Comparison of ENCODE assay signal across 22 cellular contexts in the genomic region with DNA sequence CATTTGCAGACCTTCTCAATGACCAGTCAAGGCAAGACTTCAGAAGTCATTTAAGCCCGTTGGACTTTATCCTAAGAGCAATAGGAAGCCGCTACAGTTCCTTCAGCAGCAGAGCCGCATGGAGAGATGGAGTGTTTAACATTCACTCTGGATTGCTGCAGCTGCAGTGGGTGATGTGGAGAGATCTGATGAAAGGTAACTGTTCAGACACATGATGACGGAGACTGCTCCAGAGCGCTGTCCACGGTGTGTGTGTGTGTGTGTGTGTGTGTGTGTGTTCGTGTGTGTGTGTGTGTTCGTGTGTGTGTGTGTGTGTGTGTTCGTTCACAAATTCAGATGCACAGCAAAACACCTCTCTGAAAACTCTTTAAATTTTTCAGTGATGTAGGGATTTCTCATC.
"Had no signal": no experiment of that assay in that cellular context is flagged by ENCODE, and none has a peak within 500 bp of the region (broad histone marks: within the 10 kb centered on the region; RNA-seq: fewer than 3 reads in every experiment).

No MANE protein-coding gene starts in this region.

- ATAC-seq: effector memory CD8-positive, alpha-beta T cell; gastrocnemius medialis; heart right ventricle; naive thymus-derived CD4-positive, alpha-beta T cell; psoas muscle had no signal

- DNase-seq: effector memory CD8-positive, alpha-beta T cell; gastrocnemius medialis; heart right ventricle; hypothalamus; kidney glomerular epithelial cell; mammary epithelial cell; naive thymus-derived CD4-positive, alpha-beta T cell; nephron progenitor cell; psoas muscle; retina; sigmoid colon; stimulated activated CD4-positive, alpha-beta T cell treated with anti-CD3 and anti-CD28 coated beads, Interleukin-2, amount 100 ng/mL, for 24 hours; stimulated activated CD4-positive, alpha-beta T cell treated with anti-CD3 and anti-CD28 coated beads, Interleukin-4, amount 100 ng/mL, for 4 hours; stimulated activated naive CD4-positive, alpha-beta T cell; thyroid gland; uterus had no signal

- H3K9me3 ChIP-seq: esophagus muscularis mucosa, gastrocnemius medialis, psoas muscle, sigmoid colon, suprapubic skin, thyroid gland, uterus had no signal

- H3K27me3 ChIP-seq: esophagus muscularis mucosa, gastrocnemius medialis, suprapubic skin, thyroid gland, uterus had no signal

- FAIRE-seq: islet of Langerhans had no signal

- H3K36me3 ChIP-seq: esophagus muscularis mucosa, gastrocnemius medialis, heart right ventricle, sigmoid colon, suprapubic skin, thyroid gland, uterus had no signal

- H3K4me3 ChIP-seq: esophagus muscularis mucosa, gastrocnemius medialis, heart right ventricle, psoas muscle, sigmoid colon, skin epidermis, suprapubic skin, thyroid gland, uterus had no signal

- H3K4me1 ChIP-seq: esophagus muscularis mucosa, gastrocnemius medialis, heart right ventricle, parathyroid adenoma, psoas muscle, sigmoid colon, suprapubic skin, thyroid gland, uterus had no signal

- H3K27ac ChIP-seq: epithelial cell of prostate, esophagus muscularis mucosa, gastrocnemius medialis, heart right ventricle, parathyroid adenoma, psoas muscle, sigmoid colon, skin epidermis, suprapubic skin, thyroid gland, uterus had no signal
